ENCODE assay signal across 12 cellular contexts in the genomic region with DNA sequence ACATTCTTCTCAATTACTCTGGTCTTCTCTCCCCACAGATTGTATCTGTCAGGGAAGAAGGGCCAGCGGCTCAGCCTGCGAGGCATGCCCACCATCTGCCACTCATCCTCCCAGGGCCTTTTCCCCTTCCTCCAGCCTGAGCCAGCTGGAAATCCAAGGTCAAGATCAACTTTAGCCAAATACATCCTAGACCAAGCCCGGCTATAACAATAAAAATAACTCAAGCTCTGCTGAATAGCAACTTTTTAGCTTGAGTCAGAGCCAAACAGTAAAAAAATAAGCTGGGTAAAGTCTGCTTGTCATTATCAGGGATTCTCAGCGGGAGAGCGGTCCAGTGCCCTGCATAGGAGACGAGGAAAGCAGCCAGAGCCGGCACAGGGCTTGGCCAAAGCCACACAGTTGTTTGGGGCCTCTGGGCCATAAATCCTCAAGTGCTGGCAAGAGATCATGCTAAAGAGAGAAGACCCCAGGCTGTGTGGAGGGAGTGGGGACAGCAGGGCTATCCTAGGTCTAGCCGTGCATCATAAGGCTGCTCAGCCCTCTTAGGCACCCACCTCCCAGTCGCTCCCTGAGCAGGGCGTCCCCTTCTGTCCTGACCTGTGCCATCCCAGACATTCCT.
DNase-seq lines count a peak whose midpoint lies in the region; ATAC-seq and TF ChIP-seq lines count a peak whose summit lies in the region.
"Had no signal": no experiment of that assay in that cellular context is flagged by ENCODE, and none has a peak within 500 bp of the region (broad histone marks: within the 10 kb centered on the region; RNA-seq: fewer than 3 reads in every experiment).

No MANE protein-coding gene starts in this region.

- H3K27me3 Mint-ChIP-seq in stimulated activated naive B cell treated with anti-CD40 and anti-IgM and Interleukin-4, amounts not matched to agents 10 μg/mL and 1 μg/mL and 100 μg/mL, for 72 hours: peaks cover 0 to 6% of the 10 kb centered on the region in 2 donors
- no peaks in the 10 kb centered on the region for H3K27me3 Mint-ChIP-seq in CD4-positive, alpha-beta memory T cell
- H3K27me3 Mint-ChIP-seq: stimulated activated memory B cell treated with anti-CD40 and anti-IgM and Interleukin-4, amounts not matched to agents 10 μg/mL and 1 μg/mL and 100 μg/mL, for 72 hours had no signal

- H3K36me3 ChIP-seq in brain microvascular endothelial cell (replicated peaks): no peaks in the 10 kb centered on the region
- H3K36me3 ChIP-seq in CD4-positive, alpha-beta memory T cell (ENCODE audit: insufficient read depth, low read length): no peaks in the 10 kb centered on the region
- H3K36me3 ChIP-seq: esophagus squamous epithelium had no signal

- CTCF ChIA-PET in CD4-positive, alpha-beta memory T cell (lab: Charles Lee; ENCODE audit: partially characterized antibody): interaction anchor here (1.4 kb wide), 1 partner anchor 101 kb away, joined by 7 read pairs; no protein-coding TSS in a partner anchor

- intact Hi-C loops in left colon (cut with DNase I, micrococcal nuclease): no loop called here
- intact Hi-C loops in CD4-positive, alpha-beta memory T cell (cut with micrococcal nuclease): no loop called here

- no peak overlapping the region for H3K4me3 Mint-ChIP-seq in stimulated activated naive B cell treated with anti-CD40 and anti-IgM and Interleukin-4, amounts not matched to agents 10 μg/mL and 1 μg/mL and 100 μg/mL, for 72 hours
- H3K4me3 Mint-ChIP-seq in CD4-positive, alpha-beta memory T cell: no peak overlapping the region
- H3K4me3 Mint-ChIP-seq: stimulated activated memory B cell treated with anti-CD40 and anti-IgM and Interleukin-4, amounts not matched to agents 10 μg/mL and 1 μg/mL and 100 μg/mL, for 72 hours had no signal

- peaks cover 13 to 39% of the 10 kb centered on the region in 2 donors for H3K4me1 Mint-ChIP-seq in stimulated activated naive B cell treated with anti-CD40 and anti-IgM and Interleukin-4, amounts not matched to agents 10 μg/mL and 1 μg/mL and 100 μg/mL, for 72 hours
- peaks cover 13 to 23% (median 17%) of the 10 kb centered on the region in 4 donors for H3K4me1 Mint-ChIP-seq in CD4-positive, alpha-beta memory T cell

- no peak overlapping the region for H3K27ac ChIP-seq in brain microvascular endothelial cell
- H3K27ac ChIP-seq in CD4-positive, alpha-beta memory T cell (ENCODE audit: low read depth, low read length): no peak overlapping the region
- H3K27ac ChIP-seq: HL-60 had no signal

- no peaks in the 10 kb centered on the region for H3K9me3 Mint-ChIP-seq in stimulated activated naive B cell treated with anti-CD40 and anti-IgM and Interleukin-4, amounts not matched to agents 10 μg/mL and 1 μg/mL and 100 μg/mL, for 72 hours
- no peaks in the 10 kb centered on the region for H3K9me3 Mint-ChIP-seq in CD4-positive, alpha-beta memory T cell
- H3K9me3 Mint-ChIP-seq: stimulated activated memory B cell treated with anti-CD40 and anti-IgM and Interleukin-4, amounts not matched to agents 10 μg/mL and 1 μg/mL and 100 μg/mL, for 72 hours had no signal

- ATAC-seq in left colon (peak; percentile 64), esophagus mucosa (no peak), GM19463 (IDR thresholded peaks at IDR 0.05; ENCODE audit: unreplicated experiment) (no peak)
- no peak for ATAC-seq in stimulated activated naive B cell treated with anti-CD40 and anti-IgM and Interleukin-4, amounts not matched to agents 10 μg/mL and 1 μg/mL and 100 μg/mL, for 72 hours (replicated peaks)
- ATAC-seq: stimulated activated memory B cell treated with anti-CD40 and anti-IgM and Interleukin-4, amounts not matched to agents 10 μg/mL and 1 μg/mL and 100 μg/mL, for 72 hours had no signal

- no peaks in the 10 kb centered on the region for H3K9me3 ChIP-seq in CD4-positive, alpha-beta memory T cell (ENCODE audit: control insufficient read depth in 1 of 2, low read length in 2 of 2)
- H3K9me3 ChIP-seq: esophagus squamous epithelium had no signal

- POLR2A ChIA-PET in CD4-positive, alpha-beta memory T cell (lab: Charles Lee; ENCODE audit: partially characterized antibody): no interaction called here

- no peaks in the 10 kb centered on the region for H3K27me3 ChIP-seq in brain microvascular endothelial cell (replicated peaks)
- no peaks in the 10 kb centered on the region for H3K27me3 ChIP-seq in CD4-positive, alpha-beta memory T cell (ENCODE audit: insufficient read depth, low read length)
- H3K27me3 ChIP-seq: esophagus squamous epithelium had no signal

- no peak overlapping the region for H3K4me3 ChIP-seq in brain microvascular endothelial cell (ENCODE audit: low read depth, low read length)
- no peak overlapping the region for H3K4me3 ChIP-seq in CD4-positive, alpha-beta memory T cell (ENCODE audit: low read length in 2 of 2)
- H3K4me3 ChIP-seq: esophagus squamous epithelium had no signal

- H3K36me3 Mint-ChIP-seq in stimulated activated naive B cell treated with anti-CD40 and anti-IgM and Interleukin-4, amounts not matched to agents 10 μg/mL and 1 μg/mL and 100 μg/mL, for 72 hours: no peaks in the 10 kb centered on the region
- H3K36me3 Mint-ChIP-seq in CD4-positive, alpha-beta memory T cell: no peaks in the 10 kb centered on the region
- H3K36me3 Mint-ChIP-seq: stimulated activated memory B cell treated with anti-CD40 and anti-IgM and Interleukin-4, amounts not matched to agents 10 μg/mL and 1 μg/mL and 100 μg/mL, for 72 hours had no signal

- in situ Hi-C loops in brain microvascular endothelial cell (cut with HindIII; ENCODE audit: low pct_ligation_motif_present, low sequenced_read_pairs): no loop called here

- H3K4me1 ChIP-seq in CD4-positive, alpha-beta memory T cell (ENCODE audit: insufficient read depth, low read length): peaks cover 22% of the 10 kb centered on the region

- TF ChIP-seq CTCF in brain microvascular endothelial cell (IDR thresholded peaks at IDR 0.05; ENCODE audit: low read depth, low read length, missing control alignments): no peak

- peak overlapping the region; percentile 47 for H3K27ac Mint-ChIP-seq in stimulated activated naive B cell treated with anti-CD40 and anti-IgM and Interleukin-4, amounts not matched to agents 10 μg/mL and 1 μg/mL and 100 μg/mL, for 72 hours
- H3K27ac Mint-ChIP-seq in CD4-positive, alpha-beta memory T cell: peak overlapping the region in 1 of 7 donors; percentile 42
- H3K27ac Mint-ChIP-seq: stimulated activated memory B cell treated with anti-CD40 and anti-IgM and Interleukin-4, amounts not matched to agents 10 μg/mL and 1 μg/mL and 100 μg/mL, for 72 hours had no signal

- DNase-seq in LHCN-M2 (ENCODE audit: low read depth) (peak; percentile 53), brain microvascular endothelial cell (peak; percentile 74), left colon (no peak)
- DNase-seq in stimulated activated naive B cell treated with anti-CD40 and anti-IgM and Interleukin-4, amounts not matched to agents 10 μg/mL and 1 μg/mL and 100 μg/mL, for 72 hours: no peak
- DNase-seq in CD4-positive, alpha-beta memory T cell: no peak
- DNase-seq: activated T-cell treated with anti-CD3 and anti-CD28 coated beads, Interleukin-2, amount 50 U/mL, for 48 hours; esophagus squamous epithelium; NCI-H2107 had no signal

Comparison
In these comparisons a context has a peak if more than half of its experiments do, and no peak if none do; other contexts are left out.
1. DNase-seq: peak in LHCN-M2 (single experiment) and brain microvascular endothelial cell (single experiment); none in left colon (0 of 2), stimulated activated naive B cell treated with anti-CD40 and anti-IgM and Interleukin-4, amounts not matched to agents 10 μg/mL and 1 μg/mL and 100 μg/mL, for 72 hours (single experiment) and CD4-positive, alpha-beta memory T cell (0 of 5).